ENCODE assay signal across 22 cellular contexts in genomic region chr11:46047520-46047919, GRCh38.
A peak's percentile ranks its signal among the peaks of the same experiment; 100 is the strongest.
DNase-seq lines count a peak whose midpoint lies in the region; TF ChIP-seq lines count a peak whose summit lies in the region.
"Had no signal": no experiment of that assay in that cellular context is flagged by ENCODE, and none has a peak within 500 bp of the region (broad histone marks: within the 10 kb centered on the region; RNA-seq: fewer than 3 reads in every experiment).

No MANE protein-coding gene starts in this region.

- CTCF ChIA-PET in mammary epithelial cell (lab: Charles Lee; ENCODE audit: low non-redundant PET) = no interaction called here

- peaks cover 12% of the 10 kb centered on the region for H3K4me1 ChIP-seq in mammary epithelial cell (ENCODE audit: insufficient read depth, low read length)

- no peak for TF ChIP-seq CTCF in mammary epithelial cell (conservative IDR thresholded peaks at IDR 0.05 in 1 of 2, IDR thresholded peaks at IDR 0.05 in 1 of 2; ENCODE audit: extremely low read depth in 1 of 2, insufficient read depth in 1 of 2, low read depth in 1 of 2, low read length in 2 of 2)
- TF ChIP-seq CTCF in fibroblast of villous mesenchyme (IDR thresholded peaks at IDR 0.05; ENCODE audit: insufficient read depth, low read depth, low read length) = no peak
- no peak for TF ChIP-seq CTCF in brain microvascular endothelial cell (IDR thresholded peaks at IDR 0.05; ENCODE audit: low read depth, low read length, missing control alignments)

- H3K27ac ChIP-seq in mammary epithelial cell (ENCODE audit: insufficient read depth, low read depth, low read length) (no peak overlapping the region), brain microvascular endothelial cell (no peak overlapping the region)
- H3K27ac ChIP-seq: heart left ventricle, HL-60, thyroid gland had no signal

- in situ Hi-C loops in mammary epithelial cell (cut with MboI; ENCODE audit: low sequenced_read_pairs in 2 of 2) = no loop called here
- in situ Hi-C loops in brain microvascular endothelial cell (cut with HindIII; ENCODE audit: low pct_ligation_motif_present, low sequenced_read_pairs) = no loop called here

- H4K20me1 ChIP-seq in mammary epithelial cell (ENCODE audit: insufficient read depth, low read length) = no peaks in the 10 kb centered on the region

- DNase-seq in DMS53 treated with DMSO at 0.1 percent for 48 hours (lab: John Stamatoyannopoulos, UW; ENCODE audit: unreplicated experiment) (peak; percentile 6), NCI-H146 treated with DMSO at 0.1 percent for 48 hours (lab: John Stamatoyannopoulos, UW; ENCODE audit: unreplicated experiment) (peak; percentile 26), mammary epithelial cell (peak; percentile 49), fibroblast of villous mesenchyme (ENCODE audit: low read depth) (peak; percentile 14), GM03348 (ENCODE audit: low spot score) (no peak), NCI-H2196 (lab: John Stamatoyannopoulos, UW; ENCODE audit: unreplicated experiment) (no peak), brain microvascular endothelial cell (no peak), NCI-H187 (lab: John Stamatoyannopoulos, UW) (no peak)
- DNase-seq: activated CD4-positive, alpha-beta T cell treated with anti-CD3 and anti-CD28 coated beads, Interleukin-2, amount 50 U/mL, for 48 hours; activated CD4-positive, CD25-positive, alpha-beta regulatory T cell; activated CD8-positive, alpha-beta memory T cell treated with anti-CD3 and anti-CD28 coated beads, Interleukin-2, amount 50 U/mL, for 4 hours; Calu3; dermis blood vessel endothelial cell; heart left ventricle; MG63; NCI-H2107; NCI-H510A treated with DMSO at 0.1 percent for 48 hours; SK-N-SH; stimulated activated naive CD8-positive, alpha-beta T cell treated with anti-CD3 and anti-CD28 coated beads, Interleukin-15, amount 100 ng/mL, for 72 hours; thyroid gland had no signal

- H3K9ac ChIP-seq in mammary epithelial cell (ENCODE audit: insufficient read depth, low read length) = no peak overlapping the region
- H3K9ac ChIP-seq: SK-N-SH had no signal

- intact Hi-C loops in mammary epithelial cell (cut with micrococcal nuclease) = no loop called here

- H3K27me3 ChIP-seq in mammary epithelial cell (ENCODE audit: insufficient read depth, low read length) (no peaks in the 10 kb centered on the region), brain microvascular endothelial cell (replicated peaks) (no peaks in the 10 kb centered on the region)
- H3K27me3 ChIP-seq: heart left ventricle, MG63, thyroid gland had no signal

- dilution Hi-C loops in mammary epithelial cell (cut with HindIII; ENCODE audit: low sequenced_read_pairs) = no loop called here

- no peaks in the 10 kb centered on the region for H3K36me3 ChIP-seq in mammary epithelial cell (ENCODE audit: insufficient read depth, low read length)
- H3K36me3 ChIP-seq in brain microvascular endothelial cell (replicated peaks) = no peaks in the 10 kb centered on the region
- H3K36me3 ChIP-seq: heart left ventricle, MG63, thyroid gland had no signal

- no peaks in the 10 kb centered on the region for H3K79me2 ChIP-seq in mammary epithelial cell (ENCODE audit: insufficient read depth, low read length)

- no peaks in the 10 kb centered on the region for H3K9me3 ChIP-seq in mammary epithelial cell (replicated peaks; ENCODE audit: insufficient read depth, low read length)
- H3K9me3 ChIP-seq: heart left ventricle, MG63, SK-N-SH, thyroid gland had no signal

- no peak overlapping the region for H2AFZ ChIP-seq in mammary epithelial cell (ENCODE audit: low read depth, low read length)

- H3K4me2 ChIP-seq in mammary epithelial cell (ENCODE audit: insufficient read depth, low read depth, low read length) = no peak overlapping the region
- H3K4me2 ChIP-seq: SK-N-SH had no signal

- H3K4me3 ChIP-seq in mammary epithelial cell (replicated peaks in 1 of 3; ENCODE audit: insufficient read depth in 1 of 3, low read depth in 2 of 3, low read length in 3 of 3) = no peak overlapping the region
- H3K4me3 ChIP-seq in fibroblast of villous mesenchyme (ENCODE audit: low read depth, low read length) = no peak overlapping the region
- no peak overlapping the region for H3K4me3 ChIP-seq in brain microvascular endothelial cell (ENCODE audit: low read depth, low read length)
- H3K4me3 ChIP-seq: heart left ventricle, lung, MG63, thyroid gland had no signal

- no TSS peak for BruUV-seq in mammary epithelial cell (replicated peaks; lab: Mats Ljungman, UMichigan)

Comparison
In these comparisons a context has a peak if more than half of its experiments do, and no peak if none do; other contexts are left out.
1. DNase-seq: peak in DMS53 treated with DMSO at 0.1 percent for 48 hours (single experiment), NCI-H146 treated with DMSO at 0.1 percent for 48 hours (single experiment), mammary epithelial cell (single experiment) and fibroblast of villous mesenchyme (single experiment); none in GM03348 (single experiment), NCI-H2196 (single experiment), brain microvascular endothelial cell (single experiment) and NCI-H187 (0 of 2).